In genomic region chr6:111791415-111791814, GRCh38 we compare ENCODE assay signal across 11 cellular contexts.
DNase-seq lines count a peak whose midpoint lies in the region; ATAC-seq, FAIRE-seq and TF ChIP-seq lines count a peak whose summit lies in the region.
"Had no signal": no experiment of that assay in that cellular context is flagged by ENCODE, and none has a peak within 500 bp of the region (broad histone marks: within the 10 kb centered on the region; RNA-seq: fewer than 3 reads in every experiment).

No MANE protein-coding gene starts in this region.

- no peaks in the 10 kb centered on the region for H3K9me3 Mint-ChIP-seq in activated CD8-positive, alpha-beta T cell treated with anti-CD3 and anti-CD28 coated beads, Interleukin-2, amount 10 ng/mL, durations not matched to agents 7 days and 5 days (ENCODE audit: insufficient read depth)
- H3K9me3 Mint-ChIP-seq in glutamatergic neuron (ENCODE audit: unreplicated experiment): peaks cover 13% of the 10 kb centered on the region
- H3K9me3 Mint-ChIP-seq in stimulated activated naive B cell treated with anti-CD40 and anti-IgM and Interleukin-4, amounts not matched to agents 10 μg/mL and 1 μg/mL and 100 μg/mL, for 72 hours: no peaks in the 10 kb centered on the region
- H3K9me3 Mint-ChIP-seq: dendritic cell treated with granulocyte-macrophage colony-stimulating factor and Interleukin-4, amounts not matched to agents 40 ng/mL and 50 ng/mL, for 4 days had no signal

- TF ChIP-seq CTCF in glutamatergic neuron (IDR thresholded peaks at IDR 0.05; ENCODE audit: partially characterized antibody, unreplicated experiment): no peak

- FAIRE-seq in GM19239 (lab: Jason Lieb, UNC): no peak
- FAIRE-seq: kidney had no signal

- peaks cover 62% of the 10 kb centered on the region for H3K4me1 Mint-ChIP-seq in activated CD8-positive, alpha-beta T cell treated with anti-CD3 and anti-CD28 coated beads, Interleukin-2, amount 10 ng/mL, durations not matched to agents 7 days and 5 days (ENCODE audit: low read depth)
- H3K4me1 Mint-ChIP-seq in glutamatergic neuron (ENCODE audit: low read depth, unreplicated experiment): peaks cover 46% of the 10 kb centered on the region
- H3K4me1 Mint-ChIP-seq in stimulated activated naive B cell treated with anti-CD40 and anti-IgM and Interleukin-4, amounts not matched to agents 10 μg/mL and 1 μg/mL and 100 μg/mL, for 72 hours: peaks cover 22 to 29% of the 10 kb centered on the region in 2 donors

- H3K36me3 Mint-ChIP-seq in activated CD8-positive, alpha-beta T cell treated with anti-CD3 and anti-CD28 coated beads, Interleukin-2, amount 10 ng/mL, durations not matched to agents 7 days and 5 days (ENCODE audit: low read depth): peaks cover 42% of the 10 kb centered on the region
- no peaks in the 10 kb centered on the region for H3K36me3 Mint-ChIP-seq in glutamatergic neuron (ENCODE audit: unreplicated experiment)
- peaks cover 21 to 24% of the 10 kb centered on the region in 2 donors for H3K36me3 Mint-ChIP-seq in stimulated activated naive B cell treated with anti-CD40 and anti-IgM and Interleukin-4, amounts not matched to agents 10 μg/mL and 1 μg/mL and 100 μg/mL, for 72 hours

- CTCF ChIA-PET in activated CD8-positive, alpha-beta T cell treated with anti-CD3 and anti-CD28 coated beads, Interleukin-2, amount 10 ng/mL, durations not matched to agents 7 days and 5 days (lab: Charles Lee): no interaction called here

- peak overlapping the region; percentile 66 for H3K4me3 Mint-ChIP-seq in activated CD8-positive, alpha-beta T cell treated with anti-CD3 and anti-CD28 coated beads, Interleukin-2, amount 10 ng/mL, durations not matched to agents 7 days and 5 days
- peak overlapping the region; percentile 61 for H3K4me3 Mint-ChIP-seq in glutamatergic neuron (ENCODE audit: unreplicated experiment)
- H3K4me3 Mint-ChIP-seq in stimulated activated naive B cell treated with anti-CD40 and anti-IgM and Interleukin-4, amounts not matched to agents 10 μg/mL and 1 μg/mL and 100 μg/mL, for 72 hours: no peak overlapping the region
- H3K4me3 Mint-ChIP-seq: dendritic cell treated with granulocyte-macrophage colony-stimulating factor and Interleukin-4, amounts not matched to agents 40 ng/mL and 50 ng/mL, for 4 days had no signal

- DNase-seq in AG20443 (ENCODE audit: low spot score) (peak; percentile 70), GM04504 (ENCODE audit: low read depth) (peak; percentile 33), glutamatergic neuron (no peak), GF-D8 (lab: John Stamatoyannopoulos, UW) (no peak), GM19239 (ENCODE audit: insufficient read length, low spot score) (no peak)
- no peak for DNase-seq in activated CD8-positive, alpha-beta T cell treated with anti-CD3 and anti-CD28 coated beads, Interleukin-2, amount 10 ng/mL, durations not matched to agents 7 days and 5 days
- DNase-seq in stimulated activated naive B cell treated with anti-CD40 and anti-IgM and Interleukin-4, amounts not matched to agents 10 μg/mL and 1 μg/mL and 100 μg/mL, for 72 hours: no peak
- DNase-seq: C1 segment of cervical spinal cord, kidney had no signal

- H3K27me3 Mint-ChIP-seq in activated CD8-positive, alpha-beta T cell treated with anti-CD3 and anti-CD28 coated beads, Interleukin-2, amount 10 ng/mL, durations not matched to agents 7 days and 5 days (ENCODE audit: low read depth): no peaks in the 10 kb centered on the region
- peaks cover 2% of the 10 kb centered on the region for H3K27me3 Mint-ChIP-seq in glutamatergic neuron (ENCODE audit: unreplicated experiment)
- no peaks in the 10 kb centered on the region for H3K27me3 Mint-ChIP-seq in stimulated activated naive B cell treated with anti-CD40 and anti-IgM and Interleukin-4, amounts not matched to agents 10 μg/mL and 1 μg/mL and 100 μg/mL, for 72 hours
- H3K27me3 Mint-ChIP-seq: dendritic cell treated with granulocyte-macrophage colony-stimulating factor and Interleukin-4, amounts not matched to agents 40 ng/mL and 50 ng/mL, for 4 days had no signal

- POLR2A ChIA-PET in activated CD8-positive, alpha-beta T cell treated with anti-CD3 and anti-CD28 coated beads, Interleukin-2, amount 10 ng/mL, durations not matched to agents 7 days and 5 days (lab: Charles Lee): interaction anchor here (1.0 kb wide), 1 partner anchor 82 kb away, joined by 3 read pairs; no protein-coding TSS in a partner anchor

- peak overlapping the region; percentile 62 for H3K27ac Mint-ChIP-seq in activated CD8-positive, alpha-beta T cell treated with anti-CD3 and anti-CD28 coated beads, Interleukin-2, amount 10 ng/mL, durations not matched to agents 7 days and 5 days
- peak overlapping the region; percentile 60 for H3K27ac Mint-ChIP-seq in glutamatergic neuron (ENCODE audit: unreplicated experiment)
- no peak overlapping the region for H3K27ac Mint-ChIP-seq in stimulated activated naive B cell treated with anti-CD40 and anti-IgM and Interleukin-4, amounts not matched to agents 10 μg/mL and 1 μg/mL and 100 μg/mL, for 72 hours
- H3K27ac Mint-ChIP-seq: dendritic cell treated with granulocyte-macrophage colony-stimulating factor and Interleukin-4, amounts not matched to agents 40 ng/mL and 50 ng/mL, for 4 days had no signal

- no peak for ATAC-seq in activated CD8-positive, alpha-beta T cell treated with anti-CD3 and anti-CD28 coated beads, Interleukin-2, amount 10 ng/mL, durations not matched to agents 7 days and 5 days
- ATAC-seq in GM19397 (IDR thresholded peaks at IDR 0.05; ENCODE audit: unreplicated experiment): no peak
- ATAC-seq in stimulated activated naive B cell treated with anti-CD40 and anti-IgM and Interleukin-4, amounts not matched to agents 10 μg/mL and 1 μg/mL and 100 μg/mL, for 72 hours (replicated peaks): no peak

Comparison
In these comparisons a context has a peak if more than half of its experiments do, and no peak if none do; other contexts are left out.
1. DNase-seq: peak in AG20443 (single experiment) and GM04504 (single experiment); none in activated CD8-positive, alpha-beta T cell treated with anti-CD3 and anti-CD28 coated beads, Interleukin-2, amount 10 ng/mL, durations not matched to agents 7 days and 5 days (single experiment), glutamatergic neuron (single experiment), GF-D8 (single experiment), stimulated activated naive B cell treated with anti-CD40 and anti-IgM and Interleukin-4, amounts not matched to agents 10 μg/mL and 1 μg/mL and 100 μg/mL, for 72 hours (single experiment) and GM19239 (single experiment).
2. H3K4me3 Mint-ChIP-seq: peak in activated CD8-positive, alpha-beta T cell treated with anti-CD3 and anti-CD28 coated beads, Interleukin-2, amount 10 ng/mL, durations not matched to agents 7 days and 5 days (single experiment) and glutamatergic neuron (single experiment); none in stimulated activated naive B cell treated with anti-CD40 and anti-IgM and Interleukin-4, amounts not matched to agents 10 μg/mL and 1 μg/mL and 100 μg/mL, for 72 hours (0 of 2).